In genomic region chr9:100324594-100325200, GRCh38 we compare ENCODE assay signal across 8 cellular contexts. TPM values are rescaled to one million over a fixed set of nuclear protein-coding genes. Genes with fewer than 3 reads are reported as not detected.
A peak's percentile ranks its signal among the peaks of the same experiment; 100 is the strongest.
DNase-seq lines count a peak whose midpoint lies in the region; ATAC-seq, FAIRE-seq and TF ChIP-seq lines count a peak whose summit lies in the region.

No MANE protein-coding gene starts in this region.

- H3K36me3 Mint-ChIP-seq in CD14-positive monocyte, result peaks cover 44 to 51% of the 10 kb centered on the region in 2 donors

- in situ Hi-C loops in brain microvascular endothelial cell (cut with HindIII; ENCODE audit: low pct_ligation_motif_present, low sequenced_read_pairs), result no loop called here

- no peaks in the 10 kb centered on the region for H3K27me3 Mint-ChIP-seq in CD14-positive monocyte (ENCODE audit: low read depth in 3 of 3)

- H3K4me3 ChIP-seq in HFF-Myc (replicated peaks; ENCODE audit: low read depth, low read length) (no peak overlapping the region), brain microvascular endothelial cell (ENCODE audit: low read depth, low read length) (no peak overlapping the region)

- TF ChIP-seq CTCF in CD14-positive monocyte (IDR thresholded peaks at IDR 0.05) (peak; percentile 58), HFF-Myc (IDR thresholded peaks at IDR 0.05; ENCODE audit: low read depth, low read length, missing control alignments) (peak; percentile 32), brain microvascular endothelial cell (IDR thresholded peaks at IDR 0.05; ENCODE audit: low read depth, low read length, missing control alignments) (no peak)

- no peak overlapping the region for H3K4me3 Mint-ChIP-seq in CD14-positive monocyte

- H3K27ac ChIP-seq in brain microvascular endothelial cell, result no peak overlapping the region

- H3K36me3 ChIP-seq in brain microvascular endothelial cell (replicated peaks), result peaks cover 5% of the 10 kb centered on the region

- TF ChIP-seq POLR2A in GM12892 (IDR thresholded peaks at IDR 0.05; ENCODE audit: low read depth, low read length), result no peak

- ATAC-seq in left colon (no peak), HG02623 (IDR thresholded peaks at IDR 0.05; ENCODE audit: unreplicated experiment) (no peak)

- no peaks in the 10 kb centered on the region for H3K9me3 Mint-ChIP-seq in CD14-positive monocyte

- H3K4me1 Mint-ChIP-seq in CD14-positive monocyte, result no peaks in the 10 kb centered on the region

- DNase-seq in CD14-positive monocyte (ENCODE audit: low spot score) (no peak), HFF-Myc (ENCODE audit: extremely low read depth, low read depth) (no peak), iPS-NIHi7 (ENCODE audit: extremely low spot score) (peak; percentile 15), GM12892 (ENCODE audit: insufficient read length) (no peak), left colon (no peak), brain microvascular endothelial cell (no peak)

- intact Hi-C loops in CD14-positive monocyte (cut with micrococcal nuclease), result loop anchor here (5.0 to 10.0 kb wide), 2 partner anchors 1140 to 1142 kb away; no protein-coding TSS in a partner anchor
- intact Hi-C loops in left colon (cut with DNase I, micrococcal nuclease), result loop anchor here in 1 of 2 donors (10.0 kb wide), 1 partner anchor 300 kb away; no protein-coding TSS in a partner anchor

- H3K27me3 ChIP-seq in brain microvascular endothelial cell (replicated peaks), result no peaks in the 10 kb centered on the region

- FAIRE-seq in TTC549 (lab: Jason Lieb, UNC) (peak; percentile 93), GM12892 (lab: Jason Lieb, UNC) (no peak)

- no peak overlapping the region for H3K27ac Mint-ChIP-seq in CD14-positive monocyte

RNA-seq across cellular contexts. Expression of gene TEX10, which starts 28.0 kb away (rescaled TPM):
- polyA plus RNA-seq in CD14-positive monocyte, result 1 to 10 TPM; 3.8 to 4.5 TPM
- 22.7 TPM for polyA plus RNA-seq in GM12892 (2012; ENCODE audit: missing spikeins)
- 1 to 10 TPM; 9.4 TPM for total RNA-seq in left colon
